ENCODE assay signal across 15 cellular contexts in genomic region chr1:221089803-221090202, GRCh38.
"Had no signal": no experiment of that assay in that cellular context is flagged by ENCODE, and none has a peak within 500 bp of the region (broad histone marks: within the 10 kb centered on the region; RNA-seq: fewer than 3 reads in every experiment).

No MANE protein-coding gene starts in this region.

- H3K4me3 ChIP-seq: esophagus squamous epithelium, thoracic aorta had no signal

- H3K27me3 ChIP-seq: esophagus squamous epithelium had no signal

- H3K9me3 ChIP-seq: esophagus squamous epithelium, thoracic aorta had no signal

- H3K36me3 ChIP-seq: esophagus squamous epithelium, thoracic aorta, WERI-Rb-1 had no signal

- H3K27ac ChIP-seq: esophagus squamous epithelium, thoracic aorta, WERI-Rb-1 had no signal

- ATAC-seq: activated CD8-positive, alpha-beta memory T cell treated with anti-CD3 and anti-CD28 coated beads, Interleukin-2, amount 10 ng/mL, durations not matched to agents 7 days and 5 days; sciatic nerve; stimulated activated effector memory CD8-positive, alpha-beta T cell treated with anti-CD3 and anti-CD28 coated beads, Interleukin-12 subunit alpha, Interleukin-12 subunit beta, amount 100 ng/mL, for 72 hours; T-helper 17 cell had no signal

- DNase-seq: activated CD4-positive, alpha-beta memory T cell treated with anti-CD3 and anti-CD28 coated beads for 36 hours; activated CD8-positive, alpha-beta memory T cell treated with anti-CD3 and anti-CD28 coated beads, Interleukin-2, amount 10 ng/mL, durations not matched to agents 7 days and 5 days; activated T-cell treated with anti-CD3 and anti-CD28 coated beads, Interleukin-2, amount 50 U/mL, for 1 hour; amniotic stem cell; cortex of kidney; effector CD4-positive, alpha-beta T cell; esophagus squamous epithelium; foreskin melanocyte; head of caudate nucleus; stimulated activated CD4-positive, alpha-beta T cell treated with anti-CD3 and anti-CD28 coated beads, Interleukin-12 subunit alpha, Interleukin-12 subunit beta, amount 100 ng/mL, for 4 hours; T-helper 17 cell; WERI-Rb-1 had no signal
